Comparison of ENCODE assay signal across 15 cellular contexts in genomic region chr21:28705616-28706015, GRCh38.
"Had no signal": no experiment of that assay in that cellular context is flagged by ENCODE, and none has a peak within 500 bp of the region (broad histone marks: within the 10 kb centered on the region; RNA-seq: fewer than 3 reads in every experiment).

No MANE protein-coding gene starts in this region.

- H3K27ac ChIP-seq: body of pancreas, pancreas, SK-N-MC had no signal

- DNase-seq: activated CD4-positive, alpha-beta T cell treated with anti-CD3 and anti-CD28 coated beads for 1 hour; activated CD4-positive, alpha-beta T cell treated with anti-CD3 and anti-CD28 coated beads, Interleukin-2, amount 50 U/mL, for 4 hours; activated naive CD4-positive, alpha-beta T cell treated with anti-CD3 and anti-CD28 coated beads for 36 hours; body of pancreas; cortex of kidney; effector CD4-positive, alpha-beta T cell; head of caudate nucleus; mucosa of descending colon; naive thymus-derived CD4-positive, alpha-beta T cell; pancreas; sigmoid colon; stimulated activated CD4-positive, alpha-beta T cell treated with anti-CD3 and anti-CD28 coated beads, Interleukin-1b, Interleukin-23, amount 100 ng/mL, for 48 hours had no signal

- H3K4me3 ChIP-seq: body of pancreas, mucosa of descending colon, pancreas, sigmoid colon had no signal

- H3K27me3 ChIP-seq: body of pancreas, pancreas, sigmoid colon had no signal

- H3K4me3 Mint-ChIP-seq: activated naive CD4-positive, alpha-beta T cell treated with anti-CD3 and anti-CD28 coated beads for 36 hours; central memory CD8-positive, alpha-beta T cell; naive thymus-derived CD4-positive, alpha-beta T cell had no signal

- H3K4me1 ChIP-seq: body of pancreas, pancreas had no signal

- H3K27me3 Mint-ChIP-seq: central memory CD8-positive, alpha-beta T cell; naive thymus-derived CD4-positive, alpha-beta T cell had no signal

- ATAC-seq: body of pancreas; mucosa of descending colon; naive thymus-derived CD4-positive, alpha-beta T cell; pancreas had no signal

- H3K36me3 ChIP-seq: pancreas, sigmoid colon had no signal

- H3K27ac Mint-ChIP-seq: activated naive CD4-positive, alpha-beta T cell treated with anti-CD3 and anti-CD28 coated beads for 36 hours; activated T-helper 2 cell treated with anti-CD3 and anti-CD28 coated beads, Interferon-gamma antibody, Interleukin-2, Interleukin-4, amounts not matched to agents 10 μg/mL and 5 μg/mL and 100 μg/mL, durations not matched to agents 14 hours and 24 hours and 36 hours; naive thymus-derived CD4-positive, alpha-beta T cell had no signal

- H3K9me3 ChIP-seq: body of pancreas, pancreas had no signal
